36 cellular contexts compared by ENCODE assay signal in the genomic region with DNA sequence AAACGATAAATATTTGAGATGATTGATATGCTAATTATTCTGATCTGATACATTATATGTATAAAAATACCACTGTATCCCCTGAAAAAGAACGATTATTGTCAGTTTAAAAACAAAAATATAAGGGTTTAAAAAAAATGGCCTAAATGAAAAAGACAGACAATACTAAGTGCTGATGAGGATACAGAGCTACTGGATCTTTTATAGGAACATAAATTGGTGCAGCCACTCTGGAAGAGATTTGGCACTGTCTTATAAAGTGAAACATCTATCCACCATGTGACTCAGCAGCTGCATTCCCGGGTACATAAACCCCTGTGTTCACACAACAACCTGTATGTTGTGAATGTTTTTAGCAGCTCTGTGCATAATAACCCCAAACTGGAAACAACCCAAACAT.
"Had no signal": no experiment of that assay in that cellular context is flagged by ENCODE, and none has a peak within 500 bp of the region (broad histone marks: within the 10 kb centered on the region; RNA-seq: fewer than 3 reads in every experiment).

No MANE protein-coding gene starts in this region.

- DNase-seq: Karpas-422, Kasumi-1, MG63, MM.1S, MV-4-11, NCI-H1048, NCI-H1092, NCI-H1092 treated with DMSO at 0.1 percent for 48 hours, NCI-H1105, NCI-H1105 treated with DMSO at 0.1 percent for 48 hours, NCI-H1417, NCI-H1417 treated with DMSO at 0.1 percent for 48 hours, NCI-H1436, NCI-H1436 treated with DMSO at 0.1 percent for 48 hours, NCI-H146, NCI-H1694, NCI-H1694 treated with DMSO at 0.1 percent for 48 hours, NCI-H187, NCI-H187 treated with DMSO at 0.1 percent for 48 hours, NCI-H1930, NCI-H2029, NCI-H2029 treated with DMSO at 0.1 percent for 48 hours, NCI-H2081, NCI-H2081 treated with DMSO at 0.1 percent for 48 hours, NCI-H2107, NCI-H2171, NCI-H2171 treated with DMSO at 0.1 percent for 48 hours, NCI-H2227 treated with DMSO at 0.1 percent for 48 hours, NCI-H226, NCI-H345, NCI-H446, NCI-H446 treated with DMSO at 0.1 percent for 48 hours, NCI-H510A, NCI-H510A treated with DMSO at 0.1 percent for 48 hours, NCI-H524, NCI-H524 treated with DMSO at 0.1 percent for 48 hours had no signal

- H3K4me3 ChIP-seq: MG63 had no signal

- H3K27me3 ChIP-seq: MG63 had no signal

- H3K36me3 ChIP-seq: MG63 had no signal
